Comparison of ENCODE assay signal across 18 cellular contexts in genomic region chr20:37777556-37777955, GRCh38.
A peak's percentile ranks its signal among the peaks of the same experiment; 100 is the strongest.
DNase-seq lines count a peak whose midpoint lies in the region; ATAC-seq and TF ChIP-seq lines count a peak whose summit lies in the region.
"Had no signal": no experiment of that assay in that cellular context is flagged by ENCODE, and none has a peak within 500 bp of the region (broad histone marks: within the 10 kb centered on the region; RNA-seq: fewer than 3 reads in every experiment).

No MANE protein-coding gene starts in this region.

- H3K4me3 ChIP-seq in cardiac fibroblast (replicated peaks in 1 of 2; ENCODE audit: low read depth in 2 of 2, low read length in 2 of 2): no peak overlapping the region
- H3K4me3 ChIP-seq: left ventricle myocardium inferior, mucosa of descending colon had no signal

- DNase-seq in DMS 273 (lab: John Stamatoyannopoulos, UW; ENCODE audit: unreplicated experiment): peak; percentile 58
- DNase-seq in NCI-H1694 (lab: John Stamatoyannopoulos, UW): peak; percentile 32
- peak; percentile 17 to 35 for DNase-seq in cardiac fibroblast (ENCODE audit: low read depth in 2 of 2)
- no peak for DNase-seq in naive B cell
- DNase-seq in NCI-H82 (lab: John Stamatoyannopoulos, UW): no peak
- no peak for DNase-seq in HK-2 (ENCODE audit: unreplicated experiment)
- no peak for DNase-seq in NCI-H510A (lab: John Stamatoyannopoulos, UW)
- DNase-seq: activated CD4-positive, alpha-beta T cell treated with anti-CD3 and anti-CD28 coated beads, Interleukin-2, amount 10 ng/mL, durations not matched to agents 24 days and 14 days; activated naive CD8-positive, alpha-beta T cell treated with anti-CD3 and anti-CD28 coated beads, Interleukin-2, amount 50 U/mL, for 24 hours; CD8-positive, alpha-beta memory T cell; DMS79; head of caudate nucleus; left ventricle myocardium inferior; mucosa of descending colon; NCI-H146; stimulated activated CD8-positive, alpha-beta memory T cell treated with anti-CD3 and anti-CD28 coated beads, Interleukin-4, amount 100 ng/mL, for 48 hours; SW 1271 had no signal

- TF ChIP-seq CTCF in cardiac fibroblast (IDR thresholded peaks at IDR 0.05; ENCODE audit: low read depth, low read length): no peak

- H3K4me1 Mint-ChIP-seq in naive B cell: peaks cover 22 to 64% (median 43%) of the 10 kb centered on the region in 3 donors
- H3K4me1 Mint-ChIP-seq: activated CD4-positive, alpha-beta T cell treated with anti-CD3 and anti-CD28 coated beads, Interleukin-2, amount 10 ng/mL, durations not matched to agents 24 days and 14 days had no signal

- no peaks in the 10 kb centered on the region for H3K9me3 Mint-ChIP-seq in naive B cell
- H3K9me3 Mint-ChIP-seq: activated CD4-positive, alpha-beta T cell treated with anti-CD3 and anti-CD28 coated beads, Interleukin-2, amount 10 ng/mL, durations not matched to agents 24 days and 14 days; activated naive CD8-positive, alpha-beta T cell treated with anti-CD3 and anti-CD28 coated beads, Interleukin-2, amount 50 U/mL, for 24 hours; CD8-positive, alpha-beta memory T cell had no signal

- H3K27me3 Mint-ChIP-seq in naive B cell: no peaks in the 10 kb centered on the region
- H3K27me3 Mint-ChIP-seq: activated CD4-positive, alpha-beta T cell treated with anti-CD3 and anti-CD28 coated beads, Interleukin-2, amount 10 ng/mL, durations not matched to agents 24 days and 14 days; activated naive CD8-positive, alpha-beta T cell treated with anti-CD3 and anti-CD28 coated beads, Interleukin-2, amount 50 U/mL, for 24 hours; CD8-positive, alpha-beta memory T cell had no signal

- peak overlapping the region; percentile 48 to 88 (median 72) for H3K27ac Mint-ChIP-seq in naive B cell
- H3K27ac Mint-ChIP-seq: activated CD4-positive, alpha-beta T cell treated with anti-CD3 and anti-CD28 coated beads, Interleukin-2, amount 10 ng/mL, durations not matched to agents 24 days and 14 days; activated naive CD8-positive, alpha-beta T cell treated with anti-CD3 and anti-CD28 coated beads, Interleukin-2, amount 50 U/mL, for 24 hours; CD8-positive, alpha-beta memory T cell had no signal

- H3K36me3 Mint-ChIP-seq in naive B cell: peaks cover 13 to 33% of the 10 kb centered on the region in 2 donors

- no peak for ATAC-seq in naive B cell (ENCODE audit: low read depth in 2 of 2)
- ATAC-seq in GM21529 (IDR thresholded peaks at IDR 0.05; ENCODE audit: unreplicated experiment): no peak
- ATAC-seq: activated naive CD8-positive, alpha-beta T cell treated with anti-CD3 and anti-CD28 coated beads, Interleukin-2, amount 50 U/mL, for 24 hours; mucosa of descending colon had no signal

- H3K4me3 Mint-ChIP-seq in naive B cell: peak overlapping the region in 5 of 8 donors; percentile 56 to 83 (median 81)
- H3K4me3 Mint-ChIP-seq: activated CD4-positive, alpha-beta T cell treated with anti-CD3 and anti-CD28 coated beads, Interleukin-2, amount 10 ng/mL, durations not matched to agents 24 days and 14 days; activated naive CD8-positive, alpha-beta T cell treated with anti-CD3 and anti-CD28 coated beads, Interleukin-2, amount 50 U/mL, for 24 hours; CD8-positive, alpha-beta memory T cell had no signal

Comparison
In these comparisons a context has a peak if more than half of its experiments do, and no peak if none do; other contexts are left out.
1. DNase-seq: peak in DMS 273 (single experiment), NCI-H1694 (single experiment) and cardiac fibroblast (2 of 2); none in naive B cell (single experiment), NCI-H82 (single experiment), HK-2 (single experiment) and NCI-H510A (single experiment).